ENCODE assay signal across 10 cellular contexts in genomic region chr6:4319992-4320683, GRCh38.
A peak's percentile ranks its signal among the peaks of the same experiment; 100 is the strongest.
DNase-seq lines count a peak whose midpoint lies in the region; ATAC-seq, FAIRE-seq and TF ChIP-seq lines count a peak whose summit lies in the region.
"Had no signal": no experiment of that assay in that cellular context is flagged by ENCODE, and none has a peak within 500 bp of the region (broad histone marks: within the 10 kb centered on the region; RNA-seq: fewer than 3 reads in every experiment).

No MANE protein-coding gene starts in this region.

- no peaks in the 10 kb centered on the region for H3K4me1 ChIP-seq in mesendoderm (ENCODE audit: control insufficient read depth, low read depth, low read length)

- no peak overlapping the region for H3K9ac ChIP-seq in mesendoderm (ENCODE audit: low read length)

- H3K79me2 ChIP-seq in mesendoderm (ENCODE audit: control insufficient read depth, insufficient read depth, low read length) = no peaks in the 10 kb centered on the region

- H2BK15ac ChIP-seq in mesendoderm (replicated peaks; ENCODE audit: low read depth) = no peak overlapping the region

- H3K79me1 ChIP-seq in mesendoderm (ENCODE audit: low read length) = no peaks in the 10 kb centered on the region

- no peak overlapping the region for H3K4me2 ChIP-seq in mesendoderm (ENCODE audit: low read length)

- H2AK5ac ChIP-seq in mesendoderm (ENCODE audit: low read length) = no peak overlapping the region

- TF ChIP-seq CTCF in AG04450 (IDR thresholded peaks at IDR 0.05; ENCODE audit: low read depth, low read length) = no peak
- no peak for TF ChIP-seq CTCF in chondrocyte (IDR thresholded peaks at IDR 0.05)

- H3K18ac ChIP-seq in mesendoderm (ENCODE audit: low read length) = no peak overlapping the region

- H4K5ac ChIP-seq in mesendoderm (ENCODE audit: low read length) = no peak overlapping the region

- H3K23ac ChIP-seq in mesendoderm (ENCODE audit: low read length) = no peak overlapping the region

- H3K27me3 ChIP-seq in AG04450 (ENCODE audit: control insufficient read depth, insufficient read depth, low read length) = no peaks in the 10 kb centered on the region
- H3K27me3 ChIP-seq in mesendoderm (ENCODE audit: insufficient read depth, low read length, poor library complexity) = no peaks in the 10 kb centered on the region

- no peak overlapping the region for H3K4ac ChIP-seq in mesendoderm (ENCODE audit: low read depth, low read length)

- H3K56ac ChIP-seq in mesendoderm (ENCODE audit: low read length) = no peak overlapping the region

- ATAC-seq in GM19324 (IDR thresholded peaks at IDR 0.05; ENCODE audit: low FRiP score, unreplicated experiment) = no peak

- no peaks in the 10 kb centered on the region for H3K36me3 Mint-ChIP-seq in chondrocyte (ENCODE audit: low read depth)
- H3K36me3 Mint-ChIP-seq: CD4-positive, CD25-positive, alpha-beta regulatory T cell had no signal

- WGBS in mesendoderm (ENCODE audit: extremely low coverage, insufficient coverage, low lambda C conversion rate) = no CpG with 5 or more reads among the region's 4 CpGs

- no peak overlapping the region for H2BK5ac ChIP-seq in mesendoderm (ENCODE audit: low read length)

- DNase-seq in AG04450 (ENCODE audit: low read depth, low spot score) = no peak
- peak; percentile 64 for DNase-seq in MV-4-11 (lab: John Stamatoyannopoulos, UW)
- DNase-seq in chondrocyte (ENCODE audit: low spot score) = no peak
- peak; percentile 80 for DNase-seq in mesendoderm
- DNase-seq in frontal cortex (ENCODE audit: low spot score in 2 of 2) = no peak
- no peak for DNase-seq in NCI-H1436 (lab: John Stamatoyannopoulos, UW)
- DNase-seq in HuH-7.5 (ENCODE audit: low spot score) = no peak
- DNase-seq: activated CD4-positive, alpha-beta T cell treated with anti-CD3 and anti-CD28 coated beads for 4 hours; CD4-positive, CD25-positive, alpha-beta regulatory T cell had no signal

- CTCF ChIA-PET in AG04450 (lab: Charles Lee) = no interaction called here

- H3K27me3 Mint-ChIP-seq in chondrocyte (ENCODE audit: low read depth) = no peaks in the 10 kb centered on the region

- POLR2A ChIA-PET in AG04450 (lab: Yijun Ruan, JAX) = no interaction called here

- peak overlapping the region; percentile 90 for H3K27ac Mint-ChIP-seq in chondrocyte (ENCODE audit: unreplicated experiment)
- H3K27ac Mint-ChIP-seq: CD4-positive, CD25-positive, alpha-beta regulatory T cell had no signal

- no peak overlapping the region for H2BK120ac ChIP-seq in mesendoderm (ENCODE audit: low read depth, low read length)

- no peak overlapping the region for H4K8ac ChIP-seq in mesendoderm (ENCODE audit: low read depth, low read length)

- H3K27ac ChIP-seq in AG04450 (ENCODE audit: low read depth, low read length) = peak overlapping the region; percentile 33
- H3K27ac ChIP-seq in mesendoderm (ENCODE audit: low read depth, low read length) = no peak overlapping the region

- H3K4me3 ChIP-seq in AG04450 (ENCODE audit: low read depth, low read length) (no peak overlapping the region), mesendoderm (ENCODE audit: low read length) (no peak overlapping the region)

- no peak for FAIRE-seq in frontal cortex (lab: Jason Lieb, UNC)

- peaks cover 78% of the 10 kb centered on the region for H3K4me1 Mint-ChIP-seq in chondrocyte (ENCODE audit: low read depth)
- H3K4me1 Mint-ChIP-seq: CD4-positive, CD25-positive, alpha-beta regulatory T cell had no signal

- H3K36me3 ChIP-seq in mesendoderm (ENCODE audit: control insufficient read depth, insufficient read depth, low read length) = no peaks in the 10 kb centered on the region

- no peak overlapping the region for H3K4me3 Mint-ChIP-seq in chondrocyte (ENCODE audit: unreplicated experiment)
- H3K4me3 Mint-ChIP-seq: CD4-positive, CD25-positive, alpha-beta regulatory T cell had no signal

- no peaks in the 10 kb centered on the region for H3K9me3 Mint-ChIP-seq in chondrocyte (ENCODE audit: low read depth)

- no peaks in the 10 kb centered on the region for H3K9me3 ChIP-seq in AG04450 (ENCODE audit: control insufficient read depth, insufficient read depth, low read length)

Comparison
In these comparisons a context has a peak if more than half of its experiments do, and no peak if none do; other contexts are left out.
1. DNase-seq: peak in MV-4-11 (single experiment) and mesendoderm (single experiment); none in AG04450 (single experiment), chondrocyte (single experiment), frontal cortex (0 of 2), NCI-H1436 (single experiment) and HuH-7.5 (single experiment).